Comparison of ENCODE assay signal across 15 cellular contexts in the genomic region with DNA sequence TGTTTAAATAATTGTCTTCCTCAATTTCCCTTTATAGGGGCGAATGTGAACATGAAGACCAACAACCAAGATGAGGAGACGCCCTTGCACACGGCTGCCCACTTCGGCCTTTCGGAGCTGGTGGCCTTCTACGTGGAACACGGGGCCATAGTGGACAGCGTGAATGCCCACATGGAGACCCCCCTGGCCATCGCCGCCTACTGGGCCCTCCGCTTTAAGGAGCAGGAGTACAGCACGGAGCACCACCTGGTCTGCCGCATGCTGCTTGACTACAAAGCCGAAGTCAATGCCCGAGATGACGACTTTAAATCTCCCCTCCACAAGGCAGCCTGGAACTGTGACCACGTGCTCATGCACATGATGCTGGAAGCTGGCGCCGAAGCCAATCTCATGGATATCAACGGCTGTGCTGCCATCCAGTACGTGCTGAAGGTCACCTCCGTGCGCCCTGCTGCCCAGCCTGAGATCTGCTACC. TPM values are rescaled to one million over a fixed set of nuclear protein-coding genes. Genes with fewer than 3 reads are reported as not detected.
DNase-seq lines count a peak whose midpoint lies in the region; ATAC-seq and TF ChIP-seq lines count a peak whose summit lies in the region.
"Had no signal": no experiment of that assay in that cellular context is flagged by ENCODE, and none has a peak within 500 bp of the region (broad histone marks: within the 10 kb centered on the region; RNA-seq: fewer than 3 reads in every experiment).

No MANE protein-coding gene starts in this region.

- TF ChIP-seq EP300 in gastroesophageal sphincter (IDR thresholded peaks at IDR 0.05) (no peak), ovary (IDR thresholded peaks at IDR 0.05) (no peak)

- no peak overlapping the region for H3K9ac ChIP-seq in Loucy (ENCODE audit: low read depth, low read length, poor library complexity, severe bottlenecking)

- no peaks in the 10 kb centered on the region for H3K9me3 ChIP-seq in Loucy (ENCODE audit: insufficient read depth, low read depth, low read length)
- H3K9me3 ChIP-seq in gastroesophageal sphincter, result no peaks in the 10 kb centered on the region
- H3K9me3 ChIP-seq in ovary, result no peaks in the 10 kb centered on the region
- H3K9me3 ChIP-seq: thyroid gland had no signal

- H3K4me3 ChIP-seq in GM06990 (replicated peaks; ENCODE audit: low read depth, low read length) (no peak overlapping the region), Loucy (ENCODE audit: low read length, poor library complexity, severe bottlenecking) (no peak overlapping the region), gastroesophageal sphincter (no peak overlapping the region), ovary (no peak overlapping the region)
- H3K4me3 ChIP-seq: SK-N-MC, thyroid gland had no signal

- H4K20me1 ChIP-seq in Loucy (ENCODE audit: insufficient read depth, low read length, poor library complexity, severe bottlenecking), result no peaks in the 10 kb centered on the region

- ATAC-seq in gastroesophageal sphincter (peak; percentile 25), GM18858 (IDR thresholded peaks at IDR 0.05; ENCODE audit: unreplicated experiment) (no peak), GM21737 (IDR thresholded peaks at IDR 0.05; ENCODE audit: unreplicated experiment) (no peak)

- no peaks in the 10 kb centered on the region for H3K79me2 ChIP-seq in Loucy (ENCODE audit: insufficient read depth, low read length)

- WGBS in gastroesophageal sphincter (ENCODE audit: low coverage in 1 of 2), 2 donors, result 61 to 85% methylated on average over 5 to 10 of the region's 23 CpGs
- 86 to 90% (median 87%) methylated on average over 23 of the region's 23 CpGs for WGBS in ovary, 3 donors

- no peak overlapping the region for H3K4me2 ChIP-seq in Loucy (ENCODE audit: low read depth, low read length, poor library complexity, severe bottlenecking)

- no peaks in the 10 kb centered on the region for H3F3A ChIP-seq in Loucy (ENCODE audit: low read depth)

- no peak for TF ChIP-seq POLR2A in gastroesophageal sphincter (IDR thresholded peaks at IDR 0.05)
- no peak for TF ChIP-seq POLR2A in ovary (IDR thresholded peaks at IDR 0.05)

- TF ChIP-seq CTCF in GM06990 (IDR thresholded peaks at IDR 0.05; ENCODE audit: insufficient read depth, low read length, poor library complexity, severe bottlenecking) (no peak), Loucy (conservative IDR thresholded peaks at IDR 0.05; ENCODE audit: low read length) (no peak), gastroesophageal sphincter (IDR thresholded peaks at IDR 0.05) (peak in 1 of 4 experiments; percentile 1), ovary (IDR thresholded peaks at IDR 0.05) (no peak)

- intact Hi-C loops in ovary (cut with DNase I), result loop anchor here (2.0 to 5.0 kb wide), 3 partner anchors 154 to 159 kb away; no protein-coding TSS in a partner anchor

- H3K4me1 ChIP-seq in Loucy (ENCODE audit: insufficient read depth, low read length, poor library complexity, severe bottlenecking) (no peaks in the 10 kb centered on the region), gastroesophageal sphincter (peaks cover 0 to 7% (median 0%) of the 10 kb centered on the region in 3 donors), ovary (ENCODE audit: insufficient read depth) (no peaks in the 10 kb centered on the region)

- H3K27ac ChIP-seq in gastroesophageal sphincter (no peak overlapping the region), ovary (no peak overlapping the region)
- H3K27ac ChIP-seq: HL-60, SK-N-MC, thyroid gland had no signal

- DNase-seq in GM06990 (ENCODE audit: extremely low read depth, insufficient read length) (peak; percentile 9), ovary (peak in 3 of 5 donors; percentile 23 to 28 (median 28))
- DNase-seq in activated naive CD4-positive, alpha-beta T cell treated with Interleukin-2 at 50 U/mL for 16 hours, result no peak
- no peak for DNase-seq in stimulated activated CD4-positive, alpha-beta T cell treated with anti-CD3 and anti-CD28 coated beads, Interleukin-12 subunit alpha, Interleukin-12 subunit beta, amount 100 ng/mL, for 4 hours
- DNase-seq: activated CD4-positive, alpha-beta T cell treated with anti-CD3 and anti-CD28 coated beads for 4 hours; T1000 had no signal

- H3K27me3 ChIP-seq in GM06990 (replicated peaks; ENCODE audit: control insufficient read depth, insufficient read depth, low read length) (no peaks in the 10 kb centered on the region), Loucy (ENCODE audit: insufficient read depth, low read length, poor library complexity, severe bottlenecking) (no peaks in the 10 kb centered on the region), gastroesophageal sphincter (no peaks in the 10 kb centered on the region), ovary (no peaks in the 10 kb centered on the region)
- H3K27me3 ChIP-seq: thyroid gland had no signal

- H3K36me3 ChIP-seq in GM06990 (ENCODE audit: control insufficient read depth, insufficient read depth, low read length), result no peaks in the 10 kb centered on the region
- no peaks in the 10 kb centered on the region for H3K36me3 ChIP-seq in Loucy (ENCODE audit: insufficient read depth, low read length)
- no peaks in the 10 kb centered on the region for H3K36me3 ChIP-seq in gastroesophageal sphincter
- no peaks in the 10 kb centered on the region for H3K36me3 ChIP-seq in ovary
- H3K36me3 ChIP-seq: thyroid gland had no signal

- H3K9me2 ChIP-seq in Loucy (replicated peaks; ENCODE audit: low read depth, low read length), result no peaks in the 10 kb centered on the region

- H2AFZ ChIP-seq in Loucy (ENCODE audit: low read length), result peak overlapping the region; percentile 67

RNA-seq across cellular contexts. Expression of gene ASB4, which starts 42.1 kb away (rescaled TPM):
- not detected for total RNA-seq in gastroesophageal sphincter
- 1 to 10 TPM in 2 of 7 donors, under 1 TPM in 5; 0.11 to 2.0 (median 0.25) TPM for total RNA-seq in ovary
- under 1 TPM; 0.15 to 0.23 TPM for polyA plus RNA-seq in ovary
- total RNA-seq: activated naive CD4-positive, alpha-beta T cell treated with anti-CD3 and anti-CD28 coated beads for 36 hours had no signal
- polyA plus RNA-seq: BJ had no signal

Comparison
In these comparisons a context has a peak if more than half of its experiments do, and no peak if none do; other contexts are left out.
1. DNase-seq: peak in GM06990 (single experiment) and ovary (3 of 5); none in activated naive CD4-positive, alpha-beta T cell treated with Interleukin-2 at 50 U/mL for 16 hours (single experiment) and stimulated activated CD4-positive, alpha-beta T cell treated with anti-CD3 and anti-CD28 coated beads, Interleukin-12 subunit alpha, Interleukin-12 subunit beta, amount 100 ng/mL, for 4 hours (single experiment).